In genomic region chr9:73149371-73150067, GRCh38 we compare ENCODE assay signal across 8 cellular contexts. TPM values are rescaled to one million over a fixed set of nuclear protein-coding genes. Genes with fewer than 3 reads are reported as not detected.
DNase-seq lines count a peak whose midpoint lies in the region; ATAC-seq and TF ChIP-seq lines count a peak whose summit lies in the region.

No MANE protein-coding gene starts in this region.

- H3K9me2 ChIP-seq in GM23338 (ENCODE audit: insufficient read depth), result 0 out of 2 replicates have a peak, but pooled peaks cover 8% of the 10 kb centered on the region

- no peak overlapping the region for H2AFZ ChIP-seq in GM23338

- no peak overlapping the region for H3K4me2 ChIP-seq in GM23338

- no peaks in the 10 kb centered on the region for H3K36me3 Mint-ChIP-seq in GM23338 (ENCODE audit: low read depth)
- peaks cover 2% of the 10 kb centered on the region for H3K36me3 Mint-ChIP-seq in activated naive CD8-positive, alpha-beta T cell
- H3K36me3 Mint-ChIP-seq in stimulated activated naive CD8-positive, alpha-beta T cell treated with anti-CD3 and anti-CD28 coated beads, Interleukin-15, Interleukin-2, amounts not matched to agents 100 ng/mL and 50 ng/mL, for 24 hours (ENCODE audit: low read depth), result no peaks in the 10 kb centered on the region

- H3K27ac Mint-ChIP-seq in GM23338, result peak overlapping the region; percentile 84
- peak overlapping the region; percentile 95 for H3K27ac Mint-ChIP-seq in activated naive CD8-positive, alpha-beta T cell
- H3K27ac Mint-ChIP-seq in stimulated activated naive CD8-positive, alpha-beta T cell treated with anti-CD3 and anti-CD28 coated beads, Interleukin-15, Interleukin-2, amounts not matched to agents 100 ng/mL and 50 ng/mL, for 24 hours, result peak overlapping the region; percentile 94

- H3K4me1 Mint-ChIP-seq in GM23338, result peaks cover 47% of the 10 kb centered on the region
- peaks cover 65% of the 10 kb centered on the region for H3K4me1 Mint-ChIP-seq in activated naive CD8-positive, alpha-beta T cell (ENCODE audit: low read depth)
- H3K4me1 Mint-ChIP-seq in stimulated activated naive CD8-positive, alpha-beta T cell treated with anti-CD3 and anti-CD28 coated beads, Interleukin-15, Interleukin-2, amounts not matched to agents 100 ng/mL and 50 ng/mL, for 24 hours (ENCODE audit: low read depth), result peaks cover 70% of the 10 kb centered on the region

- H3K27ac ChIP-seq in GM23338 (ENCODE audit: low read depth), result no peak overlapping the region

- DNase-seq in NOMO-1 treated with DMSO at 0.1 percent for 48 hours (lab: John Stamatoyannopoulos, UW; ENCODE audit: unreplicated experiment) (peak; percentile 70), NOMO-1 treated with dmso at 0.1 percent for 144 hours (lab: John Stamatoyannopoulos, UW; ENCODE audit: unreplicated experiment) (no peak), GM23338 (ENCODE audit: low spot score) (no peak), Kasumi-1 (lab: John Stamatoyannopoulos, UW) (peak; percentile 72 to 80), hepatic stellate cell (ENCODE audit: low spot score) (peak; percentile 33), activated gamma-delta T cell treated with Interleukin-2 at 50 U/mL for 16 hours (no peak)

- H3F3A ChIP-seq in GM23338 (replicated peaks; ENCODE audit: low read depth), result no peaks in the 10 kb centered on the region

- TF ChIP-seq CTCF in GM23338 (conservative IDR thresholded peaks at IDR 0.05; ENCODE audit: low read depth in 2 of 2), result no peak

- no peak for ATAC-seq in GM23338

- no peaks in the 10 kb centered on the region for H3K9me3 Mint-ChIP-seq in GM23338
- no peaks in the 10 kb centered on the region for H3K9me3 Mint-ChIP-seq in activated naive CD8-positive, alpha-beta T cell (ENCODE audit: low read depth)
- no peaks in the 10 kb centered on the region for H3K9me3 Mint-ChIP-seq in stimulated activated naive CD8-positive, alpha-beta T cell treated with anti-CD3 and anti-CD28 coated beads, Interleukin-15, Interleukin-2, amounts not matched to agents 100 ng/mL and 50 ng/mL, for 24 hours

- no peak overlapping the region for H3K4me3 Mint-ChIP-seq in GM23338
- H3K4me3 Mint-ChIP-seq in activated naive CD8-positive, alpha-beta T cell, result peak overlapping the region; percentile 72
- H3K4me3 Mint-ChIP-seq in stimulated activated naive CD8-positive, alpha-beta T cell treated with anti-CD3 and anti-CD28 coated beads, Interleukin-15, Interleukin-2, amounts not matched to agents 100 ng/mL and 50 ng/mL, for 24 hours, result peak overlapping the region; percentile 71

- no peaks in the 10 kb centered on the region for H3K36me3 ChIP-seq in GM23338 (ENCODE audit: insufficient read depth)

- no peak overlapping the region for H3K4me3 ChIP-seq in GM23338

- peaks cover 30% of the 10 kb centered on the region for H3K4me1 ChIP-seq in GM23338 (ENCODE audit: insufficient read depth)

- no peaks in the 10 kb centered on the region for H3K79me2 ChIP-seq in GM23338 (replicated peaks; ENCODE audit: insufficient read depth)

- H4K20me1 ChIP-seq in GM23338 (replicated peaks; ENCODE audit: insufficient read depth), result no peaks in the 10 kb centered on the region

- H3K27me3 ChIP-seq in GM23338 (ENCODE audit: insufficient read depth), result no peaks in the 10 kb centered on the region

- H3K27me3 Mint-ChIP-seq in GM23338 (ENCODE audit: insufficient read depth, low read depth, poor library complexity), result no peaks in the 10 kb centered on the region
- no peaks in the 10 kb centered on the region for H3K27me3 Mint-ChIP-seq in activated naive CD8-positive, alpha-beta T cell
- H3K27me3 Mint-ChIP-seq in stimulated activated naive CD8-positive, alpha-beta T cell treated with anti-CD3 and anti-CD28 coated beads, Interleukin-15, Interleukin-2, amounts not matched to agents 100 ng/mL and 50 ng/mL, for 24 hours, result no peaks in the 10 kb centered on the region

TF ChIP-seq in GM23338, 12 proteins besides CTCF, POLR2A, EP300 and RAD21 (continues in another document):
- TF ChIP-seq EZH2 (IDR thresholded peaks at IDR 0.05; ENCODE audit: low read depth, unreplicated experiment) (no peak), ETS1 (IDR thresholded peaks at IDR 0.05) (no peak), JUNB (IDR thresholded peaks at IDR 0.05; ENCODE audit: unreplicated experiment) (no peak), STAT1 (IDR thresholded peaks at IDR 0.05; ENCODE audit: unreplicated experiment) (no peak), POLR2AphosphoS5 (IDR thresholded peaks at IDR 0.05; ENCODE audit: low read depth) (no peak), ZNF114 (CRISPR knock-in tag; IDR thresholded peaks at IDR 0.05) (no peak), NANOG (IDR thresholded peaks at IDR 0.05; ENCODE audit: borderline replicate concordance) (no peak), ZNF331 (CRISPR knock-in tag; IDR thresholded peaks at IDR 0.05; ENCODE audit: low read depth) (no peak), ZNF462 (CRISPR knock-in tag; IDR thresholded peaks at IDR 0.05) (no peak), EZH2phosphoT487 (IDR thresholded peaks at IDR 0.05; ENCODE audit: unreplicated experiment) (no peak)

RNA-seq across cellular contexts. Expression of gene ANXA1, which starts 2.1 kb away (rescaled TPM):
- 2.2 and 4.9 TPM in 2 replicates for total RNA-seq in GM23338 (2014; rRNA removed; shearing (Covaris generic))
- 3.3 and 5.8 TPM in 2 replicates for polyA plus RNA-seq in GM23338 (2016; fragmentation: Nextera tagmentation; extraction: Ambion mirVana)

Comparison
In these comparisons a context has a peak if more than half of its experiments do, and no peak if none do; other contexts are left out.
1. DNase-seq: peak in NOMO-1 treated with DMSO at 0.1 percent for 48 hours (single experiment), Kasumi-1 (2 of 2) and hepatic stellate cell (single experiment); none in NOMO-1 treated with dmso at 0.1 percent for 144 hours (single experiment), GM23338 (single experiment) and activated gamma-delta T cell treated with Interleukin-2 at 50 U/mL for 16 hours (single experiment).
2. Peak in every context shown above with its lines, with median percentiles within 50 percentile points of each other: H3K27ac Mint-ChIP-seq.